ENCODE assay signal across 8 cellular contexts in the genomic region with DNA sequence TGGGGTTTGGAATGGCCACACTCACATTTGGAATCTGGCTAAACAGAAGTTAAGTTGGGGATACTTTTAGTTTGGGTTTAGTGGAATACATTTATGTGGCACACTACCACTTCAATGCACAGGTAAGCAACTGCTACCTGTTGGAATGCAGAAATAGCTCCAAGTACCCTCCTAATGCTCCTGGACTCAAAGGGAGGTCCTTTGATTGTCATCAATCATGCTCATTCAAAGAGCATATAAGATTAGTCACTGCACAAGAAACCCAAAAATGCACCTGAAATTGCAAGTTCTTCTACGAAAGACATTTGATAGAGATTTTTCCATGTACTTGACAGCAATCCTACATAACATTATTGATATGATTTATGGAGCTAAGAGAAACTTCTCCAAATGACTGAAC.
"Had no signal": no experiment of that assay in that cellular context is flagged by ENCODE, and none has a peak within 500 bp of the region (broad histone marks: within the 10 kb centered on the region; RNA-seq: fewer than 3 reads in every experiment).

No MANE protein-coding gene starts in this region.

- ATAC-seq: HepG2, K562 had no signal

- FAIRE-seq: HepG2, HTR-8/SVneo, K562 had no signal

- H3K4me2 ChIP-seq: KMS-11 had no signal

- DNase-seq: IMR-90, KBM-7, KG1 had no signal

- H3K9ac ChIP-seq: KMS-11 had no signal

- H3K27ac ChIP-seq: HL-60, KMS-11 had no signal

- H3K4me3 ChIP-seq: K562 had no signal
